12 cellular contexts compared by ENCODE assay signal in the genomic region with DNA sequence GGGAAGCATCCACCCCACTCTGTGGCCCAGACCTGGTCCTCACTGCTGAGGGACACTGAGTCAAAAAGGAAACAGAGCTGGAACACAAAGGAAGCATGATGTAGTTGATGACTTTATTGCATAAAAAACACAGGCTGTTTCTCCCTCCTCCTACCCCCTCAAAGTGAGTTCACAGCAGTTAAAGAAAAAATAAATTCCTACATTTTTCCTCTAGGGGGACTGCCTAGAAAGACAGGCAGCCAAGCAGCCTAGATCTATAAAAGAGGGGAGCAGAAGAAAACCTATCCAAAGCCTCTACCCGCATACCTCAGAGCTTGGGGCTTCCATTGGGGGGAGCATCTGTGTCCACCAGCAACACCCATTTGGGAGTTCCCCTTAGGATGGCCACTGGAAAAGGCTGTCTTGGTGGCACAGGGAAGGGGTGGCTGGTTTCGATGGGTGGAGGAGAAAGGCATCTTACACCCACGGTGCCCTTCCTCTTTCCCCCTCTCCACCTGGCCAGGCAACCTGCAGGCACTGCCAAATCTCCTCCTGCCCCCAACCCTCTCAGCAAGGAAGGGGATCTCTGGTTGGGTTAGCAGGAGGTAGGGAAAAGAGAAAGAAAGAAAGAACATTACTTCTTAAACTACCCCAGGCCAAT. TPM values are rescaled to one million over a fixed set of nuclear protein-coding genes. Genes with fewer than 3 reads are reported as not detected.
DNase-seq lines count a peak whose midpoint lies in the region; ATAC-seq and TF ChIP-seq lines count a peak whose summit lies in the region.
"Had no signal": no experiment of that assay in that cellular context is flagged by ENCODE, and none has a peak within 500 bp of the region (broad histone marks: within the 10 kb centered on the region; RNA-seq: fewer than 3 reads in every experiment).

No MANE protein-coding gene starts in this region.

- H3K27me3 Mint-ChIP-seq in T-helper 2 cell treated with Interferon-gamma antibody and Interleukin-4, amounts not matched to agents 5 μg/mL and 100 μg/mL, for 36 hours (ENCODE audit: low read depth), result peaks cover 49% of the 10 kb centered on the region

- peak overlapping the region; percentile 30 for H3K4me2 ChIP-seq in PC-9

- H3K4me1 Mint-ChIP-seq in T-helper 2 cell treated with Interferon-gamma antibody and Interleukin-4, amounts not matched to agents 5 μg/mL and 100 μg/mL, for 36 hours (ENCODE audit: low read depth), result peaks cover 19% of the 10 kb centered on the region

- peaks cover 8% of the 10 kb centered on the region; the same call in 1 of the 2 replicates for H4K20me1 ChIP-seq in PC-9 (ENCODE audit: insufficient read depth)

- no TSS peak for BruUV-seq in PC-9 (replicated peaks; lab: Mats Ljungman, UMichigan)

- no peak overlapping the region for H2AFZ ChIP-seq in PC-9

- no peak for ATAC-seq in GM21367 (IDR thresholded peaks at IDR 0.05; ENCODE audit: unreplicated experiment)

- H3K36me3 ChIP-seq in PC-9 (ENCODE audit: low read depth), result peaks cover 10% of the 10 kb centered on the region; the same call in 1 of the 2 replicates
- H3K36me3 ChIP-seq: tibial artery had no signal

- peaks cover 86% of the 10 kb centered on the region for H3K4me1 ChIP-seq in PC-9 (replicated peaks; ENCODE audit: insufficient read depth)

- H3K4me3 ChIP-seq in AG04450 (ENCODE audit: low read depth, low read length), result no peak overlapping the region
- H3K4me3 ChIP-seq in PC-9, result no peak overlapping the region
- H3K4me3 ChIP-seq: tibial artery had no signal

- TF ChIP-seq CTCF in AG04450 (IDR thresholded peaks at IDR 0.05; ENCODE audit: low read depth, low read length), result peak; percentile 58
- TF ChIP-seq CTCF in GM12874 (IDR thresholded peaks at IDR 0.05; ENCODE audit: insufficient read depth, low read depth, low read length), result 0 out of 2 replicates have a peak, but pooled peaks have one; percentile 6
- peak; percentile 64; the same call in 1 of the 2 replicates for TF ChIP-seq CTCF in PC-9 (conservative IDR thresholded peaks at IDR 0.05)

- POLR2A ChIA-PET in AG04450 (lab: Yijun Ruan, JAX) (no interaction called here), PC-9 (lab: Charles Lee; ENCODE audit: unreplicated experiment) (interaction anchor here (0.5 kb wide), 2 partner anchors 75 to 347 kb away, joined by 11 to 12 read pairs; no protein-coding TSS in a partner anchor)

- intact Hi-C loops in PC-9 (cut with micrococcal nuclease; ENCODE audit: unreplicated experiment), result loop anchor here (2.0 kb wide), 1 partner anchor 24 kb away; a partner anchor contains a TSS

- H3K4me3 Mint-ChIP-seq in T-helper 2 cell treated with Interferon-gamma antibody and Interleukin-4, amounts not matched to agents 5 μg/mL and 100 μg/mL, for 36 hours, result no peak overlapping the region

- no peak overlapping the region for H3K27ac Mint-ChIP-seq in T-helper 2 cell treated with Interferon-gamma antibody and Interleukin-4, amounts not matched to agents 5 μg/mL and 100 μg/mL, for 36 hours

- no peaks in the 10 kb centered on the region for H3K36me3 Mint-ChIP-seq in T-helper 2 cell treated with Interferon-gamma antibody and Interleukin-4, amounts not matched to agents 5 μg/mL and 100 μg/mL, for 36 hours (ENCODE audit: low read depth)

- H3K79me2 ChIP-seq in PC-9 (ENCODE audit: low read depth), result peaks cover 61% of the 10 kb centered on the region

- H3K9me3 Mint-ChIP-seq in T-helper 2 cell treated with Interferon-gamma antibody and Interleukin-4, amounts not matched to agents 5 μg/mL and 100 μg/mL, for 36 hours, result no peaks in the 10 kb centered on the region

- H3K27ac ChIP-seq in AG04450 (ENCODE audit: low read depth, low read length), result no peak overlapping the region
- H3K27ac ChIP-seq in PC-9, result peak overlapping the region; percentile 40
- H3K27ac ChIP-seq: tibial artery had no signal

- no peaks in the 10 kb centered on the region for H3K9me2 ChIP-seq in PC-9 (ENCODE audit: insufficient read depth)

- H3F3A ChIP-seq in PC-9 (ENCODE audit: insufficient read depth, low read depth), result peaks cover 51% of the 10 kb centered on the region

- CTCF ChIA-PET in AG04450 (lab: Charles Lee) (interaction anchor here (0.6 to 10.8 kb wide), 9 partner anchors 10 to 104 kb away, joined by 3 to 502 read pairs (median 3); a partner anchor contains a TSS), PC-9 (lab: Charles Lee) (interaction anchor here (1.4 to 3.0 kb wide), 4 partner anchors 39 to 49 kb away, joined by 5 to 20 read pairs (median 8); no protein-coding TSS in a partner anchor)

- H3K9me3 ChIP-seq in AG04450 (ENCODE audit: control insufficient read depth, insufficient read depth, low read length), result peaks cover 9% of the 10 kb centered on the region; the same call in 1 of the 2 replicates
- no peaks in the 10 kb centered on the region for H3K9me3 ChIP-seq in PC-9 (ENCODE audit: insufficient read depth, low read depth)
- H3K9me3 ChIP-seq: tibial artery had no signal

- H3K27me3 ChIP-seq in AG04450 (ENCODE audit: control insufficient read depth, insufficient read depth, low read length) (peaks cover 45% of the 10 kb centered on the region), PC-9 (ENCODE audit: insufficient read depth, low read depth) (no peaks in the 10 kb centered on the region)

- DNase-seq in AG04450 (ENCODE audit: low read depth, low spot score) (no peak), PC-9 (no peak), fibroblast of peridontal ligament (ENCODE audit: extremely low read depth) (peak; percentile 27)
- no peak for DNase-seq in T-helper 2 cell treated with Interferon-gamma antibody and Interleukin-4, amounts not matched to agents 5 μg/mL and 100 μg/mL, for 36 hours (ENCODE audit: low spot score)
- no peak for DNase-seq in activated naive CD4-positive, alpha-beta T cell treated with Interleukin-2 at 50 U/mL for 16 hours
- DNase-seq in stimulated activated CD4-positive, alpha-beta T cell treated with anti-CD3 and anti-CD28 coated beads, Interleukin-15, amount 100 ng/mL, for 24 hours, result no peak
- DNase-seq: cortex of kidney, tibial artery had no signal

RNA-seq across cellular contexts. Expression of a gene that starts 3.9 kb away (rescaled TPM):
- 13.3 and 17.2 TPM in 2 replicates for polyA plus RNA-seq in AG04450 (2011; rRNA removed)
- polyA minus RNA-seq in AG04450 (2011; rRNA and poly(A)+ RNA removed), result 9.9 and 10.7 TPM in 2 replicates
- 31.7 and 43.9 TPM in 2 replicates for total RNA-seq in PC-9 (2021)

RNA-seq across cellular contexts. Expression of a gene that starts 6.0 kb away (rescaled TPM):
- 0.04 and 0.05 TPM in 2 replicates for polyA plus RNA-seq in AG04450 (2011; rRNA removed)
- polyA minus RNA-seq in AG04450 (2011; rRNA and poly(A)+ RNA removed), result 0.09 and 0.37 TPM in 2 replicates
- 13.3 and 14.9 TPM in 2 replicates for total RNA-seq in PC-9 (2021)

RNA-seq across cellular contexts. Expression of a gene that starts 13.5 kb away (rescaled TPM):
- polyA plus RNA-seq in AG04450 (2011; rRNA removed), result 0.55 and 0.67 TPM in 2 replicates
- polyA minus RNA-seq in AG04450 (2011; rRNA and poly(A)+ RNA removed), result 0.37 and 0.52 TPM in 2 replicates
- 1.5 and 1.9 TPM in 2 replicates for total RNA-seq in PC-9 (2021)
- total RNA-seq: Daoy, lower leg skin had no signal

RNA-seq across cellular contexts. Expression of a gene that starts 13.6 kb away (rescaled TPM):
- 62.9 and 64.4 TPM in 2 replicates for polyA plus RNA-seq in AG04450 (2011; rRNA removed)
- polyA minus RNA-seq in AG04450 (2011; rRNA and poly(A)+ RNA removed), result 65.8 and 78.0 TPM in 2 replicates
- total RNA-seq in PC-9 (2021), result 50.1 and 63.8 TPM in 2 replicates

RNA-seq across cellular contexts. Expression of a gene that starts 23.3 kb away (rescaled TPM):
- 5.3 and 6.2 TPM in 2 replicates for polyA plus RNA-seq in AG04450 (2011; rRNA removed)
- 10.3 and 12.3 TPM in 2 replicates for polyA minus RNA-seq in AG04450 (2011; rRNA and poly(A)+ RNA removed)
- total RNA-seq in PC-9 (2021), result 32.2 and 35.9 TPM in 2 replicates

Comparison
In these comparisons a context has a peak if more than half of its experiments do, and no peak if none do; other contexts are left out.
1. CTCF ChIP-seq: peak in every context shown above with its lines; median percentile 64 in PC-9; 58 in AG04450; 6 in GM12874.